ENCODE assay signal across 18 cellular contexts in the genomic region with DNA sequence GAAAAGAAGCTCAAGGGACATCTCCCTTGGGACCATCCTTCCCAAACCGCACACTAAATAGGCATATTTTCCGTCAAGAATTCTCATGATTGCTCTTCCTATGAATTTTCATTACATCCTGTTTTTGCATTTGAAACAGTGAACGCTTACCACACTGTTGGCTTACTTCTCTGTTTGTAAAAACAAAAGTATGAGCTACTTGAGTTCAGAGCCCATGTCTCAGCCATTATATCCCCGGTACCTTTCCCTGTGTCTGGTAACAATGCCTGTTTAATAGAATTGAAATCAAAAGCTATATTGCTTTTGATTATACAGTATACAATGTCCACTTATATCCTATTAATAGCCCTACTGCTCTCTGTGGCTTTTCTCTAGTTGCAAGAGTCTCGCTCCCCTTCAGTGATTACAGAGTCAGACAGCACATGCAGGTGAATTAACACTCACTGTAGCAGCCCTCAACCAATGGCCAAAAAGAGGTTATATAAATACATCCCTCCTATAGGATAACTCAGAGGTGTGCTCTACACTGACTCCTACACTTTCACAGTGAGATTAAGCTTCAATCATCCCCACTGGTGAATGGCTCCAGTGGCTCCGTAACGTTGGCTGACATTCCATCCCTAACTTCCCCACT.
DNase-seq lines count a peak whose midpoint lies in the region; ATAC-seq, FAIRE-seq and TF ChIP-seq lines count a peak whose summit lies in the region.
"Had no signal": no experiment of that assay in that cellular context is flagged by ENCODE, and none has a peak within 500 bp of the region (broad histone marks: within the 10 kb centered on the region; RNA-seq: fewer than 3 reads in every experiment).

No MANE protein-coding gene starts in this region.

- ATAC-seq in GM19351 (IDR thresholded peaks at IDR 0.05; ENCODE audit: unreplicated experiment) = peak; percentile 65
- peak; percentile 45 for ATAC-seq in HG03175 (IDR thresholded peaks at IDR 0.05; ENCODE audit: unreplicated experiment)
- no peak for ATAC-seq in GM18505 (IDR thresholded peaks at IDR 0.05; ENCODE audit: unreplicated experiment)
- ATAC-seq: CD8-positive, alpha-beta T cell; GM23338; HCT116 had no signal

- FAIRE-seq in GM18507 (lab: Jason Lieb, UNC) = peak; percentile 31

- no peak for TF ChIP-seq POLR2A in GM18505 (IDR thresholded peaks at IDR 0.05; ENCODE audit: borderline replicate concordance, extremely low read depth, insufficient read depth, insufficient read length)

- DNase-seq in GM18507 (ENCODE audit: extremely low spot score, insufficient read length, low read depth) (no peak), NCI-H1048 (lab: John Stamatoyannopoulos, UW) (no peak), NOMO-1 treated with dmso at 0.1 percent for 144 hours (lab: John Stamatoyannopoulos, UW; ENCODE audit: unreplicated experiment) (no peak)
- DNase-seq in effector CD4-positive, alpha-beta T cell = no peak
- DNase-seq: CD8-positive, alpha-beta T cell; DMS79 treated with DMSO at 0.1 percent for 48 hours; NCI-H1694; NCI-H2107; NCI-H2227 treated with DMSO at 0.1 percent for 48 hours; NCI-H69; NK-92 treated with Interleukin-12 subunit alpha and Interleukin-12 subunit beta, amount 100 ng/mL, for 24 hours; RPMI8226; SIG-M5 had no signal
